In the genomic region with DNA sequence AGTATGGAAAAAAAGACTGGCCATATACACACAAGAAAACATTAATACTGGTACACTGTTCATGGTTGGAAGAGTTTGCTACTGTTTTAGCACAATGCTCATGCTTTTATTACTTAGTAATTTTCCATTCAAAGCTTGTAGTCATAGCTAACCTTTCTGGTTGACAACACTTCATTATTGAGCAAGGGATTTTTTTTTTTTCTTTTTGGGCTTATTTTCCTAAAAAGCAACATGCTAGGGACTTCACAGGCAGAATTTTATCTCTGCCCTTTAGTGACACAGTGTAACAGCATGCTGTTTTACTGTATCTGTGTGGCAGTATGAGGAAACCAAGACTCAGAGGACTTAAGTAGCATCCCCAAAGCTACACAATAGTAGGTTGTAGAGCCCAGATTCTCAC, we compare ENCODE assay signal across 9 cellular contexts. TPM values are rescaled to one million over a fixed set of nuclear protein-coding genes. Genes with fewer than 3 reads are reported as not detected.
DNase-seq lines count a peak whose midpoint lies in the region; ATAC-seq and TF ChIP-seq lines count a peak whose summit lies in the region.
"Had no signal": no experiment of that assay in that cellular context is flagged by ENCODE, and none has a peak within 500 bp of the region (broad histone marks: within the 10 kb centered on the region; RNA-seq: fewer than 3 reads in every experiment).

No MANE protein-coding gene starts in this region.

- no peaks in the 10 kb centered on the region for H3K36me3 ChIP-seq in adrenal gland (replicated peaks in 1 of 2)
- no peaks in the 10 kb centered on the region for H3K36me3 ChIP-seq in tibial nerve
- no peaks in the 10 kb centered on the region for H3K36me3 ChIP-seq in mammary epithelial cell (ENCODE audit: insufficient read depth, low read length)

- no peak overlapping the region for H2AFZ ChIP-seq in mammary epithelial cell (ENCODE audit: low read depth, low read length)

- TF ChIP-seq POLR2A in adrenal gland (IDR thresholded peaks at IDR 0.05) (no peak), tibial nerve (IDR thresholded peaks at IDR 0.05) (no peak)

- intact Hi-C loops in adrenal gland (cut with DNase I): no loop called here
- intact Hi-C loops in mammary epithelial cell (cut with micrococcal nuclease): no loop called here

- dilution Hi-C loops in mammary epithelial cell (cut with HindIII; ENCODE audit: low sequenced_read_pairs): no loop called here

- peak; percentile 69 to 83 for ATAC-seq in activated naive CD4-positive, alpha-beta T cell treated with anti-CD3 and anti-CD28 coated beads, Interleukin-2, amount 50 U/mL, for 72 hours
- peak; percentile 57 for ATAC-seq in HG02798 (IDR thresholded peaks at IDR 0.05; ENCODE audit: poor library complexity, unreplicated experiment)

- H3K4me3 ChIP-seq in adrenal gland: no peak overlapping the region
- H3K4me3 ChIP-seq in tibial nerve: no peak overlapping the region
- no peak overlapping the region for H3K4me3 ChIP-seq in mammary epithelial cell (replicated peaks in 1 of 3; ENCODE audit: insufficient read depth in 1 of 3, low read depth in 2 of 3, low read length in 3 of 3)

- H3K4me1 ChIP-seq in adrenal gland (replicated peaks in 1 of 2) (peaks cover 12 to 32% of the 10 kb centered on the region in 2 donors), tibial nerve (peaks cover 0 to 28% (median 15%) of the 10 kb centered on the region in 4 donors), mammary epithelial cell (ENCODE audit: insufficient read depth, low read length) (peaks cover 15% of the 10 kb centered on the region)

- BruUV-seq in mammary epithelial cell (replicated peaks; lab: Mats Ljungman, UMichigan): no TSS peak

- no peaks in the 10 kb centered on the region for H3K27me3 ChIP-seq in adrenal gland
- H3K27me3 ChIP-seq in tibial nerve: no peaks in the 10 kb centered on the region
- H3K27me3 ChIP-seq in mammary epithelial cell (ENCODE audit: insufficient read depth, low read length): no peaks in the 10 kb centered on the region

- H3K79me2 ChIP-seq in mammary epithelial cell (ENCODE audit: insufficient read depth, low read length): no peaks in the 10 kb centered on the region

- TF ChIP-seq CTCF in adrenal gland (IDR thresholded peaks at IDR 0.05) (peak in 1 of 6 experiments; percentile 2), tibial nerve (IDR thresholded peaks at IDR 0.05) (no peak), mammary epithelial cell (conservative IDR thresholded peaks at IDR 0.05 in 1 of 2, IDR thresholded peaks at IDR 0.05 in 1 of 2; ENCODE audit: extremely low read depth in 1 of 2, insufficient read depth in 1 of 2, low read depth in 1 of 2, low read length in 2 of 2) (no peak)

- in situ Hi-C loops in mammary epithelial cell (cut with MboI; ENCODE audit: low sequenced_read_pairs in 2 of 2): no loop called here

- no peaks in the 10 kb centered on the region for H3K9me3 ChIP-seq in adrenal gland (replicated peaks in 1 of 3)
- H3K9me3 ChIP-seq in tibial nerve: no peaks in the 10 kb centered on the region
- no peaks in the 10 kb centered on the region for H3K9me3 ChIP-seq in mammary epithelial cell (replicated peaks; ENCODE audit: insufficient read depth, low read length)

- no peak overlapping the region for H3K4me2 ChIP-seq in mammary epithelial cell (ENCODE audit: insufficient read depth, low read depth, low read length)

- H3K27ac ChIP-seq in adrenal gland: peak overlapping the region; percentile 62 to 92 (median 77)
- peak overlapping the region in 3 of 4 donors; percentile 25 to 71 (median 70) for H3K27ac ChIP-seq in tibial nerve
- no peak overlapping the region for H3K27ac ChIP-seq in mammary epithelial cell (ENCODE audit: insufficient read depth, low read depth, low read length)

- H4K20me1 ChIP-seq in mammary epithelial cell (ENCODE audit: insufficient read depth, low read length): no peaks in the 10 kb centered on the region

- peak in 1 of 2 donors; percentile 22 for TF ChIP-seq EP300 in tibial nerve (IDR thresholded peaks at IDR 0.05)

- H3K9me3 Mint-ChIP-seq in activated naive CD4-positive, alpha-beta T cell treated with anti-CD3 and anti-CD28 coated beads, Interleukin-2, amount 50 U/mL, for 72 hours: no peaks in the 10 kb centered on the region

- no peaks in the 10 kb centered on the region for H3K36me3 Mint-ChIP-seq in activated naive CD4-positive, alpha-beta T cell treated with anti-CD3 and anti-CD28 coated beads, Interleukin-2, amount 50 U/mL, for 72 hours

- no peak for DNase-seq in activated naive CD4-positive, alpha-beta T cell treated with anti-CD3 and anti-CD28 coated beads, Interleukin-2, amount 50 U/mL, for 72 hours (ENCODE audit: low spot score in 2 of 2)
- no peak for DNase-seq in activated naive CD4-positive, alpha-beta T cell treated with Interleukin-2 at 50 U/mL for 16 hours
- peak in 2 of 7 donors; percentile 30 to 41 for DNase-seq in adrenal gland
- no peak for DNase-seq in tibial nerve (ENCODE audit: low spot score in 2 of 2)
- DNase-seq in foreskin melanocyte: no peak
- DNase-seq in mammary epithelial cell: no peak
- DNase-seq in HUDEP-2 (lab: John Stamatoyannopoulos, UW; ENCODE audit: unreplicated experiment in 76 of 76): no peak
- DNase-seq: activated CD8-positive, alpha-beta memory T cell treated with anti-CD3 and anti-CD28 coated beads for 24 hours had no signal

- no peak overlapping the region for H3K27ac Mint-ChIP-seq in activated naive CD4-positive, alpha-beta T cell treated with anti-CD3 and anti-CD28 coated beads, Interleukin-2, amount 50 U/mL, for 72 hours

- H3K9ac ChIP-seq in mammary epithelial cell (ENCODE audit: insufficient read depth, low read length): no peak overlapping the region

- CTCF ChIA-PET in mammary epithelial cell (lab: Charles Lee; ENCODE audit: low non-redundant PET): no interaction called here

RNA-seq across cellular contexts. Expression of gene FGGY, which starts 58.5 kb away (rescaled TPM):
- 10 to 100 TPM; 15.0 to 17.0 TPM for total RNA-seq in activated naive CD4-positive, alpha-beta T cell treated with anti-CD3 and anti-CD28 coated beads, Interleukin-2, amount 50 U/mL, for 72 hours
- total RNA-seq in adrenal gland: 10 to 100 TPM; 26.1 to 75.5 (median 37.7) TPM
- 10 to 100 TPM in 1 of 3 donors, 1 to 10 TPM in 2; 7.4 to 26.9 (median 7.9) TPM for polyA plus RNA-seq in adrenal gland
- 10 to 100 TPM; 27.0 to 40.6 (median 32.9) TPM for total RNA-seq in tibial nerve
- 10 to 100 TPM; 10.3 to 14.7 TPM for total RNA-seq in mammary epithelial cell
- polyA plus RNA-seq in mammary epithelial cell: 8.0 TPM
- polyA minus RNA-seq in mammary epithelial cell: 22.5 TPM
